In genomic region chr22:19962909-19963806, GRCh38 we compare ENCODE assay signal across 8 cellular contexts. TPM values are rescaled to one million over a fixed set of nuclear protein-coding genes. Genes with fewer than 3 reads are reported as not detected.
DNase-seq lines count a peak whose midpoint lies in the region; ATAC-seq and TF ChIP-seq lines count a peak whose summit lies in the region.

No MANE protein-coding gene starts in this region.

- H3K79me2 ChIP-seq in PC-3 (ENCODE audit: low read length) (peaks cover 10% of the 10 kb centered on the region), smooth muscle cell (ENCODE audit: low read depth) (no peaks in the 10 kb centered on the region)

- CTCF ChIA-PET in PC-3 (lab: Charles Lee): interaction anchor here (0.6 kb wide), 4 partner anchors 9 to 170 kb away, joined by 3 to 9 read pairs (median 5); no protein-coding TSS in a partner anchor

- no peak for TF ChIP-seq CTCF in PC-3 (conservative IDR thresholded peaks at IDR 0.05; ENCODE audit: low read depth, low read length)
- TF ChIP-seq CTCF in fibroblast of villous mesenchyme (IDR thresholded peaks at IDR 0.05; ENCODE audit: insufficient read depth, low read depth, low read length): no peak
- no peak for TF ChIP-seq CTCF in smooth muscle cell (IDR thresholded peaks at IDR 0.05; ENCODE audit: borderline replicate concordance, insufficient read depth, poor library complexity, severe bottlenecking)

- peak; percentile 86 for ATAC-seq in PC-3
- no peak for ATAC-seq in GM21786 (IDR thresholded peaks at IDR 0.05; ENCODE audit: unreplicated experiment)

- POLR2A ChIA-PET in PC-3 (lab: Charles Lee; ENCODE audit: unreplicated experiment): interaction anchor here (0.6 kb wide), 1 partner anchor 21 kb away, joined by 7 read pairs; no protein-coding TSS in a partner anchor

- no peak overlapping the region for H2AFZ ChIP-seq in PC-3 (ENCODE audit: low read length)
- H2AFZ ChIP-seq in smooth muscle cell (ENCODE audit: low read depth): no peak overlapping the region

- H3K9ac ChIP-seq in PC-3 (ENCODE audit: low read length) (peak overlapping the region; percentile 78), smooth muscle cell (ENCODE audit: low read depth) (peak overlapping the region; percentile 22)

- H3K9me2 ChIP-seq in PC-3 (replicated peaks; ENCODE audit: low read length): no peaks in the 10 kb centered on the region

- intact Hi-C loops in PC-3 (cut with micrococcal nuclease): loop anchor here (2.0 kb wide), 1 partner anchor 52 kb away; no protein-coding TSS in a partner anchor

- BruUV-seq in PC-3 (replicated peaks; lab: Mats Ljungman, UMichigan): TSS peak; percentile 16

- no peaks in the 10 kb centered on the region for H3K9me3 ChIP-seq in PC-3 (ENCODE audit: low read length)
- H3K9me3 ChIP-seq in smooth muscle cell (replicated peaks; ENCODE audit: low read depth): no peaks in the 10 kb centered on the region

- no peaks in the 10 kb centered on the region; the same call in 1 of the 2 replicates for H3K36me3 ChIP-seq in PC-3 (ENCODE audit: low read depth, low read length)
- no peaks in the 10 kb centered on the region for H3K36me3 ChIP-seq in smooth muscle cell (ENCODE audit: low read depth)

- peaks cover 21% of the 10 kb centered on the region for H3K4me1 ChIP-seq in PC-3 (ENCODE audit: insufficient read depth, low read length)
- peaks cover 19% of the 10 kb centered on the region for H3K4me1 ChIP-seq in smooth muscle cell (ENCODE audit: low read depth)

- DNase-seq in NCI-H2196 (lab: John Stamatoyannopoulos, UW; ENCODE audit: unreplicated experiment): peak; percentile 42
- no peak for DNase-seq in NCI-H2196 treated with DMSO at 0.1 percent for 48 hours (lab: John Stamatoyannopoulos, UW; ENCODE audit: unreplicated experiment)
- peak; percentile 92 for DNase-seq in PC-3
- DNase-seq in fibroblast of villous mesenchyme (ENCODE audit: low read depth): peak; percentile 56
- DNase-seq in smooth muscle cell (lab: John Stamatoyannopoulos, UW; ENCODE audit: unreplicated experiment): peak; percentile 11
- no peak for DNase-seq in NCI-H2081 treated with DMSO at 0.1 percent for 48 hours (lab: John Stamatoyannopoulos, UW)
- DNase-seq in activated T-cell treated with anti-CD3 and anti-CD28 coated beads for 4 hours: no peak

- H3K4me2 ChIP-seq in PC-3 (ENCODE audit: low read length): peak overlapping the region; percentile 92
- peak overlapping the region; percentile 67 for H3K4me2 ChIP-seq in smooth muscle cell

- WGBS in smooth muscle cell (ENCODE audit: low lambda C conversion rate): 54% methylated on average over 26 of the region's 30 CpGs

- H3F3A ChIP-seq in PC-3 (ENCODE audit: low read length, unreplicated experiment): no peaks in the 10 kb centered on the region
- no peaks in the 10 kb centered on the region for H3F3A ChIP-seq in smooth muscle cell (ENCODE audit: low read depth)

- H3K4me3 ChIP-seq in PC-3 (ENCODE audit: low read length) (peak overlapping the region; percentile 67), fibroblast of villous mesenchyme (ENCODE audit: low read depth, low read length) (no peak overlapping the region), smooth muscle cell (peak overlapping the region; percentile 9)

- H3K27ac ChIP-seq in PC-3 (ENCODE audit: low read length) (peak overlapping the region; percentile 83), smooth muscle cell (ENCODE audit: low read depth) (peak overlapping the region; percentile 53)

- H3K27me3 ChIP-seq in PC-3 (ENCODE audit: low read length) (no peaks in the 10 kb centered on the region), smooth muscle cell (ENCODE audit: low read depth) (no peaks in the 10 kb centered on the region)

- H4K20me1 ChIP-seq in PC-3 (ENCODE audit: low read length) (no peaks in the 10 kb centered on the region), smooth muscle cell (ENCODE audit: low read depth) (no peaks in the 10 kb centered on the region)

RNA-seq across cellular contexts. Expression of gene TXNRD2, which starts 21.5 kb away (rescaled TPM):
- total RNA-seq in PC-3 (2014; rRNA removed): 23.0 and 32.1 TPM in 2 replicates
- 34.8 and 39.3 TPM in 2 replicates for total RNA-seq in fibroblast of villous mesenchyme
- 0.36 TPM in 1 of 2 replicates, not detected in the other for total RNA-seq in smooth muscle cell
- polyA plus RNA-seq in smooth muscle cell: 0.99 and 3.2 TPM in 2 replicates

RNA-seq across cellular contexts. Expression of gene COMT, which starts 21.6 kb away (rescaled TPM):
- total RNA-seq in PC-3 (2014; rRNA removed) (204 and 205 TPM in 2 replicates), fibroblast of villous mesenchyme (173 and 236 TPM in 2 replicates), smooth muscle cell (4.1 and 9.9 TPM in 2 replicates)
- 6.2 and 34.1 TPM in 2 replicates for polyA plus RNA-seq in smooth muscle cell

RNA-seq across cellular contexts. Expression of gene ARVCF, which starts 53.5 kb away (rescaled TPM):
- total RNA-seq in PC-3 (2014; rRNA removed): 19.7 and 20.0 TPM in 2 replicates
- total RNA-seq in fibroblast of villous mesenchyme: 6.0 and 8.4 TPM in 2 replicates
- 7.1 and 10.6 TPM in 2 replicates for total RNA-seq in smooth muscle cell
- polyA plus RNA-seq in smooth muscle cell: 5.4 and 11.1 TPM in 2 replicates

RNA-seq across cellular contexts. Expression of gene TANGO2, which starts 57.8 kb away (rescaled TPM):
- total RNA-seq in PC-3 (2014; rRNA removed): 23.5 and 33.7 TPM in 2 replicates
- 30.2 and 32.5 TPM in 2 replicates for total RNA-seq in fibroblast of villous mesenchyme
- total RNA-seq in smooth muscle cell: 10.8 and 13.1 TPM in 2 replicates
- polyA plus RNA-seq in smooth muscle cell: 14.7 and 20.4 TPM in 2 replicates

Comparison
In these comparisons a context has a peak if more than half of its experiments do, and no peak if none do; other contexts are left out.
1. DNase-seq: peak in NCI-H2196 (single experiment), PC-3 (single experiment), fibroblast of villous mesenchyme (single experiment) and smooth muscle cell (single experiment); none in NCI-H2196 treated with DMSO at 0.1 percent for 48 hours (single experiment), NCI-H2081 treated with DMSO at 0.1 percent for 48 hours (single experiment) and activated T-cell treated with anti-CD3 and anti-CD28 coated beads for 4 hours (single experiment).
2. RNA of gene TXNRD2, which starts 21.5 kb away (total RNA-seq): 34.8 to 39.3 TPM in fibroblast of villous mesenchyme and 23.0 to 32.1 TPM in PC-3; 0.36 TPM in smooth muscle cell; every median in the first group is over 10 times any median in the second.
3. RNA of gene COMT, which starts 21.6 kb away (total RNA-seq): 204 to 205 TPM in PC-3 and 173 to 236 TPM in fibroblast of villous mesenchyme; 4.1 to 9.9 TPM in smooth muscle cell; every median in the first group is over 10 times any median in the second.